8 cellular contexts compared by ENCODE assay signal in the genomic region with DNA sequence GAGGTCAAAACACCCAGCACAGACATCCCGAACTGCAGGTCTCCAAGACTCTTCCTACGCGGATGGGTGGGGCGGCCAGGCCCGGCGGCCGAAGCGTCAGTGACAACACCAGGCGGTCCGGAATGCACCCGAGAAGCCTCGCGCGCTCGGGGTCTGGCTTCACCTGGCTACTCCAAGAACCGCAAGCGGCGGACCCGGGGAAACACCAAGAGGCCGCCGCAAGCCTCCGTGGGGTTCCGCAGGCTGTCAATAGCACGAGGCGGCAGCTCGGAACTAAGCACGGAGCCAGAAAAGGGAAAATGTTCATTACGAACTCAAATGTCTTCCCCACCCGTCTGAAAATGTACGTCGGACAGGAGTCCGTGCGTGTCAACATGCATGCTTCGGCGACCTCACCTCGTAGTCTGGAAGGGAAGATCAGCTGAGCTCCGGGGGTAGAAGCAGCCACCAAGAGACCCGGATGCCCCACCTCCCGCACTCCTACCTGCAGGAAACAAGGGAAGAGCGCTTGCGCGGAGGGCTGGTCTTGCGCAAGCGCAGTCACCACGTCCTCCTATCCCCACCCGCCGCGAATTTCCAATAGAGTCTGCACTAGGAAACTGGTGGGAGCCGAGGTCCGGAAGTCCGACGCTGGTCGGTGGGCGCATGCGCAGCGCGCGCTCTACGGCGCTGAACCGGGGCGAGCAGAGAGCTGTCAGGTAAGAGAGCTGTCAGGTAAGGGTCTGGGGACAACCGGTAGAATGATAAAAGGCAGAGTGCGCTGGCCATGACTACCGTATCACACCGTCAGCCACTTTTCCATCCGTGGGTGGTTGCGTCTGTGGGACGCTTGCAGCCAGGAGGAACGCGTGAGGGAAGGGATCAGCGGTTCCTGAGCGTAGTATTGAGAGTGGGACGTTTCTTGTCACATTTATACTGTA. TPM values are rescaled to one million over a fixed set of nuclear protein-coding genes. Genes with fewer than 3 reads are reported as not detected.
DNase-seq lines count a peak whose midpoint lies in the region; ATAC-seq lines count a peak whose summit lies in the region.

TSS of gene GPATCH11 (plus strand) at position 646 of the 920 bp plus-strand sequence. CDS start 3,864 bp downstream, outside the sequence.
TSS of gene HEATR5B (minus strand) at position 500 of the 920 bp plus-strand sequence. CDS start 958 bp downstream, outside the sequence.

- H3K4me1 ChIP-seq in CD4-positive, alpha-beta memory T cell (ENCODE audit: insufficient read depth, low read length), result peaks cover 53% of the 10 kb centered on the region

- no peak within 1 kb of the TSS for H3K4me3 Mint-ChIP-seq in CD4-positive, alpha-beta memory T cell
- H3K4me3 Mint-ChIP-seq in activated CD4-positive, alpha-beta memory T cell treated with anti-CD3 and anti-CD28 coated beads, Interleukin-2, amount 10 ng/mL, durations not matched to agents 7 days and 5 days, result no peak within 1 kb of the TSS

- H3K27me3 Mint-ChIP-seq in CD4-positive, alpha-beta memory T cell, result no peaks in the 10 kb centered on the region
- H3K27me3 Mint-ChIP-seq in activated CD4-positive, alpha-beta memory T cell treated with anti-CD3 and anti-CD28 coated beads, Interleukin-2, amount 10 ng/mL, durations not matched to agents 7 days and 5 days, result no peaks in the 10 kb centered on the region

- H3K4me3 ChIP-seq in CD4-positive, alpha-beta memory T cell (ENCODE audit: low read length in 2 of 2), result peak within 1 kb of the TSS; percentile 85 to 94

- H3K27me3 ChIP-seq in CD4-positive, alpha-beta memory T cell (ENCODE audit: insufficient read depth, low read length), result no peaks in the 10 kb centered on the region

- CTCF ChIA-PET in CD4-positive, alpha-beta memory T cell (lab: Charles Lee; ENCODE audit: partially characterized antibody), result interaction anchor here (1.0 to 1.2 kb wide), 2 partner anchors 84 to 148 kb away, joined by 3 read pairs; partner anchors contain the start of genes CEBPZ and NDUFAF7
- CTCF ChIA-PET in activated CD4-positive, alpha-beta memory T cell treated with anti-CD3 and anti-CD28 coated beads, Interleukin-2, amount 10 ng/mL, durations not matched to agents 7 days and 5 days (lab: Charles Lee), result interaction anchor here (1.0 to 1.8 kb wide), 2 partner anchors 9 to 304 kb away, joined by 3 to 4 read pairs; no protein-coding TSS in a partner anchor

- no peaks in the 10 kb centered on the region for H3K9me3 ChIP-seq in CD4-positive, alpha-beta memory T cell (ENCODE audit: control insufficient read depth in 1 of 2, low read length in 2 of 2)

- peaks cover 13 to 39% (median 28%) of the 10 kb centered on the region in 4 donors for H3K4me1 Mint-ChIP-seq in CD4-positive, alpha-beta memory T cell
- H3K4me1 Mint-ChIP-seq in activated CD4-positive, alpha-beta memory T cell treated with anti-CD3 and anti-CD28 coated beads, Interleukin-2, amount 10 ng/mL, durations not matched to agents 7 days and 5 days, result peaks cover 38% of the 10 kb centered on the region

- DNase-seq in CD4-positive, alpha-beta memory T cell, result peak; percentile 93 to 95 (median 94)
- DNase-seq in HK-2 (ENCODE audit: unreplicated experiment) (peak; percentile 96), NCI-H82 treated with DMSO at 0.1 percent for 48 hours (lab: John Stamatoyannopoulos, UW; ENCODE audit: unreplicated experiment) (peak; percentile 98), lung microvascular endothelial cell (ENCODE audit: low read depth in 2 of 2) (peak; percentile 97 to 98)
- DNase-seq in activated CD4-positive, alpha-beta memory T cell treated with anti-CD3 and anti-CD28 coated beads, Interleukin-2, amount 10 ng/mL, durations not matched to agents 7 days and 5 days, result peak; percentile 91
- peak; percentile 90 for DNase-seq in effector CD8-positive, alpha-beta T cell (lab: John Stamatoyannopoulos, UW)
- peak; percentile 86 to 91 (median 90) for DNase-seq in stimulated activated CD4-positive, alpha-beta T cell treated with anti-CD3 and anti-CD28 coated beads, TNF-alpha, amount 100 ng/mL, for 48 hours (ENCODE audit: low read depth in 3 of 3)

- H3K9me3 Mint-ChIP-seq in CD4-positive, alpha-beta memory T cell, result no peaks in the 10 kb centered on the region
- no peaks in the 10 kb centered on the region for H3K9me3 Mint-ChIP-seq in activated CD4-positive, alpha-beta memory T cell treated with anti-CD3 and anti-CD28 coated beads, Interleukin-2, amount 10 ng/mL, durations not matched to agents 7 days and 5 days

- peaks cover 18 to 31% of the 10 kb centered on the region in 2 donors for H3K36me3 Mint-ChIP-seq in CD4-positive, alpha-beta memory T cell
- peaks cover 36% of the 10 kb centered on the region for H3K36me3 Mint-ChIP-seq in activated CD4-positive, alpha-beta memory T cell treated with anti-CD3 and anti-CD28 coated beads, Interleukin-2, amount 10 ng/mL, durations not matched to agents 7 days and 5 days (ENCODE audit: low read depth)

- POLR2A ChIA-PET in CD4-positive, alpha-beta memory T cell (lab: Charles Lee; ENCODE audit: partially characterized antibody), result interaction anchor here (0.6 to 2.4 kb wide), 4 partner anchors 73 to 948 kb away, joined by 3 to 16 read pairs (median 5); partner anchors contain the start of genes CEBPZ, EIF2AK2, NDUFAF7 and STRN
- POLR2A ChIA-PET in activated CD4-positive, alpha-beta memory T cell treated with anti-CD3 and anti-CD28 coated beads, Interleukin-2, amount 10 ng/mL, durations not matched to agents 7 days and 5 days (lab: Charles Lee), result interaction anchor here (0.8 to 1.7 kb wide), 6 partner anchors 7 to 117 kb away, joined by 3 to 7 read pairs (median 3); partner anchors contain the start of gene EIF2AK2

- no peak within 1 kb of the TSS for H3K27ac Mint-ChIP-seq in CD4-positive, alpha-beta memory T cell
- H3K27ac Mint-ChIP-seq in activated CD4-positive, alpha-beta memory T cell treated with anti-CD3 and anti-CD28 coated beads, Interleukin-2, amount 10 ng/mL, durations not matched to agents 7 days and 5 days, result no peak within 1 kb of the TSS

- peak within 1 kb of the TSS; percentile 81 for H3K27ac ChIP-seq in CD4-positive, alpha-beta memory T cell (ENCODE audit: low read depth, low read length)

- ATAC-seq in GM19455 (IDR thresholded peaks at IDR 0.05; ENCODE audit: unreplicated experiment), result peak; percentile 81

- peaks cover 4% of the 10 kb centered on the region for H3K36me3 ChIP-seq in CD4-positive, alpha-beta memory T cell (ENCODE audit: insufficient read depth, low read length)

- intact Hi-C loops in CD4-positive, alpha-beta memory T cell (cut with micrococcal nuclease), result loop anchor here (1.0 to 2.0 kb wide), 3 partner anchors 73 to 118 kb away; partner anchors contain the start of genes CEBPZOS, EIF2AK2 and STRN

RNA-seq across cellular contexts. Expression of gene GPATCH11, which starts in this region (rescaled TPM):
- total RNA-seq in CD4-positive, alpha-beta memory T cell, result 10 to 100 TPM; 17.3 to 18.9 TPM
- polyA plus RNA-seq in CD4-positive, alpha-beta memory T cell, result 1 to 10 TPM; 9.2 to 9.9 TPM
- total RNA-seq in activated CD4-positive, alpha-beta memory T cell treated with anti-CD3 and anti-CD28 coated beads, Interleukin-2, amount 10 ng/mL, durations not matched to agents 7 days and 5 days, result 1 to 10 TPM; 9.0 to 9.2 TPM
- 4.1 and 5.2 TPM in 2 replicates for total RNA-seq in lung microvascular endothelial cell

RNA-seq across cellular contexts. Expression of gene HEATR5B, which starts in this region (rescaled TPM):
- total RNA-seq in CD4-positive, alpha-beta memory T cell, result 10 to 100 TPM; 52.6 to 55.2 TPM
- 10 to 100 TPM in 1 of 2 donors, 1 to 10 TPM in 1; 6.1 to 20.7 TPM for polyA plus RNA-seq in CD4-positive, alpha-beta memory T cell
- total RNA-seq in activated CD4-positive, alpha-beta memory T cell treated with anti-CD3 and anti-CD28 coated beads, Interleukin-2, amount 10 ng/mL, durations not matched to agents 7 days and 5 days, result 10 to 100 TPM; 18.3 to 19.3 TPM
- total RNA-seq in lung microvascular endothelial cell, result 20.9 and 30.0 TPM in 2 replicates

Comparison
In these comparisons a context has a peak if more than half of its experiments do, and no peak if none do; other contexts are left out.
1. Peak in every context shown above with its lines: DNase-seq, ATAC-seq, H3K4me3 ChIP-seq and H3K27ac ChIP-seq.